In the genomic region with DNA sequence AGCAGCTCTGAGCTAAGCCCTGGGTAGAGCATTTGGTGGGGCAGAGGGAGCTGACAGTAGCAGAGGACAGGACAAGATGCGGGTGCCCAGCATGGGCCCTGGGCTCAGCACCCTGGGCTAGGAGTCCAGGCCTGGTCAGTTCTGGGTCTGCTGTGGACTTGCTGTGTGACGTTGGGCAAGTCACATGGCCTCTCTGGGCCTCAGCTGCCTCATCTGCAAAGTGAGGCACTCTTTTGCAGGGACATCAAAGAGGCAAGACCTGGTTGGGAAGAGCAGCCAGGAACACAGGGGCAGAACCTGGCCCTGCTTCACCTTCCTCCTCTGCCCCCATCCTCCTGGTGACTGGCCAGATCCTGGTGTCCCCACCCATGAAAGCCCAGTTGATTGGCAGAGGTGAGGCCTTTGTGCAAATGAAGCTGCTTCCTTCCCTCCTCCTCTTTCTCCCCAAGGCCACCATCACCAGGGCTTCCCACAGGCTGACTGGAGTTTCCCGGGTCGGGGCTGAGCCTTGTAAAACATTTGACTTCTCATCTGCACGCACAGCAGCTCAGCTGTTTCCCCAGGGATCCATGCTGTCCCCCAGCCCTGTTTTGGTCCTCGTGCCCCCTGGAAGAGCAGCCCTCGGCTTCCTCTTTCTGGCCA, we compare ENCODE assay signal across 18 cellular contexts.
A peak's percentile ranks its signal among the peaks of the same experiment; 100 is the strongest.
DNase-seq lines count a peak whose midpoint lies in the region; ATAC-seq and TF ChIP-seq lines count a peak whose summit lies in the region.
"Had no signal": no experiment of that assay in that cellular context is flagged by ENCODE, and none has a peak within 500 bp of the region (broad histone marks: within the 10 kb centered on the region; RNA-seq: fewer than 3 reads in every experiment).

No MANE protein-coding gene starts in this region.

- no peaks in the 10 kb centered on the region for H3K79me1 ChIP-seq in H9 (ENCODE audit: insufficient read depth, low read depth, low read length, poor library complexity, severe bottlenecking)

- H2BK12ac ChIP-seq in H9 (ENCODE audit: insufficient read length, low read depth, low read length): no peak overlapping the region

- no peaks in the 10 kb centered on the region for H3K23me2 ChIP-seq in H9 (ENCODE audit: insufficient read length, low read depth, low read length, poor library complexity, severe bottlenecking)

- H2AK5ac ChIP-seq in H9 (ENCODE audit: insufficient read length, low read length): no peak overlapping the region

- peak overlapping the region in 9 of 11 experiments; percentile 39 to 79 (median 62); a peak in 19 of 22 replicates for H3K4me2 ChIP-seq in BLaER1 treated with 17β-estradiol and CSF1 and Interleukin-3, amounts not matched to agents 10 nM and 100 nM
- H3K4me2 ChIP-seq in H9 (ENCODE audit: insufficient read depth, insufficient read length, low read length): no peak overlapping the region

- H2BK15ac ChIP-seq in H9 (ENCODE audit: low read depth, low read length): no peak overlapping the region

- H2BK5ac ChIP-seq in H9 (ENCODE audit: insufficient read length, low read length): no peak overlapping the region

- H3K4ac ChIP-seq in H9 (ENCODE audit: low read depth, low read length): no peak overlapping the region

- peaks cover 10 to 71% (median 54%) of the 10 kb centered on the region in 10 experiments for H3K4me1 ChIP-seq in BLaER1 treated with 17β-estradiol and CSF1 and Interleukin-3, amounts not matched to agents 10 nM and 100 nM
- H3K4me1 ChIP-seq in H9 (ENCODE audit: insufficient read depth, low read length): no peaks in the 10 kb centered on the region
- H3K4me1 ChIP-seq: BE2C, colonic mucosa, suprapubic skin had no signal

- no peak for TF ChIP-seq CTCF in H9 (conservative IDR thresholded peaks at IDR 0.05)

- no peak overlapping the region for H3K23ac ChIP-seq in H9 (ENCODE audit: insufficient read length, low read depth, low read length)

- no peaks in the 10 kb centered on the region for H3K9me3 ChIP-seq in BLaER1 treated with 17β-estradiol and CSF1 and Interleukin-3, amounts not matched to agents 10 nM and 100 nM (replicated peaks in 1 of 11)
- no peaks in the 10 kb centered on the region for H3K9me3 ChIP-seq in H9 (ENCODE audit: control insufficient read depth, low read depth, low read length)
- H3K9me3 ChIP-seq: BE2C, colonic mucosa, suprapubic skin had no signal

- H2BK20ac ChIP-seq in H9 (ENCODE audit: low read depth, low read length, poor library complexity, severe bottlenecking): no peak overlapping the region

- CTCF ChIA-PET in activated CD8-positive, alpha-beta memory T cell treated with anti-CD3 and anti-CD28 coated beads, Interleukin-2, amount 10 ng/mL, durations not matched to agents 7 days and 5 days (lab: Charles Lee): no interaction called here

- H4K5ac ChIP-seq in H9 (ENCODE audit: insufficient read length, low read depth, low read length): no peak overlapping the region

- 0 out of 22 replicates have a peak overlapping the region, but pooled peaks of 2 of the 11 experiments have one; percentile 7 to 14 for H3K9ac ChIP-seq in BLaER1 treated with 17β-estradiol and CSF1 and Interleukin-3, amounts not matched to agents 10 nM and 100 nM
- no peak overlapping the region for H3K9ac ChIP-seq in H9 (ENCODE audit: extremely low read depth, insufficient read length, low read length)

- H3K18ac ChIP-seq in H9 (ENCODE audit: insufficient read length, low read depth, low read length): no peak overlapping the region

- no peak overlapping the region for H3K4me3 ChIP-seq in BLaER1 treated with 17β-estradiol and CSF1 and Interleukin-3, amounts not matched to agents 10 nM and 100 nM
- H3K4me3 ChIP-seq: colonic mucosa, suprapubic skin had no signal

- H3K27ac Mint-ChIP-seq in H9: 0 out of 7 replicates have a peak overlapping the region, but pooled peaks of 1 of the 3 experiments have one; percentile 44
- no peak overlapping the region for H3K27ac Mint-ChIP-seq in activated CD8-positive, alpha-beta memory T cell treated with anti-CD3 and anti-CD28 coated beads, Interleukin-2, amount 10 ng/mL, durations not matched to agents 7 days and 5 days
- no peak overlapping the region for H3K27ac Mint-ChIP-seq in stimulated activated memory B cell treated with anti-CD40 and anti-IgM and Interleukin-4, amounts not matched to agents 10 μg/mL and 1 μg/mL and 100 μg/mL, for 72 hours
- H3K27ac Mint-ChIP-seq: activated naive CD4-positive, alpha-beta T cell treated with anti-CD3 and anti-CD28 coated beads, Interleukin-2, amount 10 ng/mL, durations not matched to agents 7 days and 5 days; T-helper 1 cell treated with Interleukin-12 subunit alpha and Interleukin-12 subunit beta and Interleukin-4 antibody, amounts not matched to agents 30 μg/mL and 1 μg/mL, for 36 hours had no signal

- peaks cover 8 to 20% (median 14%) of the 10 kb centered on the region in 11 experiments; a peak in 19 of 22 replicates for H3K27me3 ChIP-seq in BLaER1 treated with 17β-estradiol and CSF1 and Interleukin-3, amounts not matched to agents 10 nM and 100 nM
- no peaks in the 10 kb centered on the region for H3K27me3 ChIP-seq in H9 (ENCODE audit: insufficient read depth, low read length)
- H3K27me3 ChIP-seq: BE2C, colonic mucosa had no signal

- H2AFZ ChIP-seq in H9 (ENCODE audit: low read length): no peak overlapping the region

- H3K4me1 Mint-ChIP-seq in H9: peaks cover 2 to 24% of the 10 kb centered on the region in 2 experiments; a peak in 3 of 4 replicates
- no peaks in the 10 kb centered on the region for H3K4me1 Mint-ChIP-seq in activated CD8-positive, alpha-beta memory T cell treated with anti-CD3 and anti-CD28 coated beads, Interleukin-2, amount 10 ng/mL, durations not matched to agents 7 days and 5 days
- H3K4me1 Mint-ChIP-seq in stimulated activated memory B cell treated with anti-CD40 and anti-IgM and Interleukin-4, amounts not matched to agents 10 μg/mL and 1 μg/mL and 100 μg/mL, for 72 hours: no peaks in the 10 kb centered on the region
- H3K4me1 Mint-ChIP-seq: activated naive CD4-positive, alpha-beta T cell treated with anti-CD3 and anti-CD28 coated beads, Interleukin-2, amount 10 ng/mL, durations not matched to agents 7 days and 5 days had no signal

- no peak overlapping the region for H4K8ac ChIP-seq in H9 (replicated peaks; ENCODE audit: insufficient read length, low read depth, low read length)

- H3K36me3 Mint-ChIP-seq in H9 (ENCODE audit: insufficient read depth in 1 of 3, low read depth in 3 of 3): no peaks in the 10 kb centered on the region
- H3K36me3 Mint-ChIP-seq in activated CD8-positive, alpha-beta memory T cell treated with anti-CD3 and anti-CD28 coated beads, Interleukin-2, amount 10 ng/mL, durations not matched to agents 7 days and 5 days: no peaks in the 10 kb centered on the region
- no peaks in the 10 kb centered on the region for H3K36me3 Mint-ChIP-seq in stimulated activated memory B cell treated with anti-CD40 and anti-IgM and Interleukin-4, amounts not matched to agents 10 μg/mL and 1 μg/mL and 100 μg/mL, for 72 hours
- H3K36me3 Mint-ChIP-seq: activated naive CD4-positive, alpha-beta T cell treated with anti-CD3 and anti-CD28 coated beads, Interleukin-2, amount 10 ng/mL, durations not matched to agents 7 days and 5 days had no signal

- H2BK120ac ChIP-seq in H9 (ENCODE audit: low read depth, low read length, poor library complexity, severe bottlenecking): no peak overlapping the region

- no peaks in the 10 kb centered on the region; the same call in none of the 2 replicates for H3K27me3 Mint-ChIP-seq in H9 (ENCODE audit: low read depth)
- no peaks in the 10 kb centered on the region for H3K27me3 Mint-ChIP-seq in activated CD8-positive, alpha-beta memory T cell treated with anti-CD3 and anti-CD28 coated beads, Interleukin-2, amount 10 ng/mL, durations not matched to agents 7 days and 5 days
- H3K27me3 Mint-ChIP-seq in stimulated activated memory B cell treated with anti-CD40 and anti-IgM and Interleukin-4, amounts not matched to agents 10 μg/mL and 1 μg/mL and 100 μg/mL, for 72 hours: peaks cover 56% of the 10 kb centered on the region

- no peak for ATAC-seq in activated CD8-positive, alpha-beta memory T cell treated with anti-CD3 and anti-CD28 coated beads, Interleukin-2, amount 10 ng/mL, durations not matched to agents 7 days and 5 days
- ATAC-seq in stimulated activated memory B cell treated with anti-CD40 and anti-IgM and Interleukin-4, amounts not matched to agents 10 μg/mL and 1 μg/mL and 100 μg/mL, for 72 hours: no peak
- ATAC-seq: right cardiac atrium had no signal

- H3K36me3 ChIP-seq in BLaER1 treated with 17β-estradiol and CSF1 and Interleukin-3, amounts not matched to agents 10 nM and 100 nM: no peaks in the 10 kb centered on the region
- H3K36me3 ChIP-seq: BE2C, colonic mucosa, suprapubic skin had no signal

- no peaks in the 10 kb centered on the region for H3K79me2 ChIP-seq in H9 (ENCODE audit: insufficient read depth, low read length)

- H3K56ac ChIP-seq in H9 (ENCODE audit: insufficient read length, low read depth, low read length): no peak overlapping the region

- no peak overlapping the region for H3K4me3 Mint-ChIP-seq in H9
- H3K4me3 Mint-ChIP-seq in activated CD8-positive, alpha-beta memory T cell treated with anti-CD3 and anti-CD28 coated beads, Interleukin-2, amount 10 ng/mL, durations not matched to agents 7 days and 5 days: no peak overlapping the region
- H3K4me3 Mint-ChIP-seq in stimulated activated memory B cell treated with anti-CD40 and anti-IgM and Interleukin-4, amounts not matched to agents 10 μg/mL and 1 μg/mL and 100 μg/mL, for 72 hours: no peak overlapping the region
- H3K4me3 Mint-ChIP-seq: activated naive CD4-positive, alpha-beta T cell treated with anti-CD3 and anti-CD28 coated beads, Interleukin-2, amount 10 ng/mL, durations not matched to agents 7 days and 5 days; T-helper 1 cell treated with Interleukin-12 subunit alpha and Interleukin-12 subunit beta and Interleukin-4 antibody, amounts not matched to agents 30 μg/mL and 1 μg/mL, for 36 hours had no signal

- peak overlapping the region; percentile 22; the same call in 1 of the 2 replicates for H3K14ac ChIP-seq in H9 (ENCODE audit: insufficient read depth, low read length)

- no CpG with 5 or more reads among the region's 7 CpGs for WGBS in H9 (ENCODE audit: extremely low coverage, insufficient read length, low lambda C conversion rate)

- H3K27ac ChIP-seq in BLaER1 treated with 17β-estradiol and CSF1 and Interleukin-3, amounts not matched to agents 10 nM and 100 nM: peak overlapping the region in 1 of 11 experiments; percentile 35; a peak in 1 of 22 replicates
- no peak overlapping the region for H3K27ac ChIP-seq in H9 (ENCODE audit: insufficient read length, low read depth, low read length)
- H3K27ac ChIP-seq: colonic mucosa, suprapubic skin had no signal

- H3K9me3 Mint-ChIP-seq in H9: no peaks in the 10 kb centered on the region; a peak in 2 of 5 replicates
- no peaks in the 10 kb centered on the region for H3K9me3 Mint-ChIP-seq in activated CD8-positive, alpha-beta memory T cell treated with anti-CD3 and anti-CD28 coated beads, Interleukin-2, amount 10 ng/mL, durations not matched to agents 7 days and 5 days (ENCODE audit: low read depth)
- no peaks in the 10 kb centered on the region for H3K9me3 Mint-ChIP-seq in stimulated activated memory B cell treated with anti-CD40 and anti-IgM and Interleukin-4, amounts not matched to agents 10 μg/mL and 1 μg/mL and 100 μg/mL, for 72 hours
- H3K9me3 Mint-ChIP-seq: activated naive CD4-positive, alpha-beta T cell treated with anti-CD3 and anti-CD28 coated beads, Interleukin-2, amount 10 ng/mL, durations not matched to agents 7 days and 5 days; T-helper 1 cell treated with Interleukin-12 subunit alpha and Interleukin-12 subunit beta and Interleukin-4 antibody, amounts not matched to agents 30 μg/mL and 1 μg/mL, for 36 hours had no signal

- H4K91ac ChIP-seq in H9 (ENCODE audit: insufficient read length, low read depth, low read length): no peak overlapping the region

- H4K20me1 ChIP-seq in BLaER1 treated with 17β-estradiol and CSF1 and Interleukin-3, amounts not matched to agents 10 nM and 100 nM: peaks cover 0 to 20% (median 0%) of the 10 kb centered on the region in 11 experiments; a peak in 3 of 22 replicates
- peaks cover 2% of the 10 kb centered on the region for H4K20me1 ChIP-seq in H9 (ENCODE audit: control insufficient read depth, insufficient read depth, insufficient read length)

- DNase-seq in H9 (peak; percentile 71), mesenteric fat pad (ENCODE audit: low spot score) (peak; percentile 67), Kasumi-1 (lab: John Stamatoyannopoulos, UW) (no peak), SHP77 treated with DMSO at 0.1 percent for 48 hours (lab: John Stamatoyannopoulos, UW) (no peak)
- DNase-seq in activated CD8-positive, alpha-beta memory T cell treated with anti-CD3 and anti-CD28 coated beads, Interleukin-2, amount 10 ng/mL, durations not matched to agents 7 days and 5 days: peak; percentile 14
- DNase-seq: activated naive CD4-positive, alpha-beta T cell treated with anti-CD3 and anti-CD28 coated beads, Interleukin-2, amount 10 ng/mL, durations not matched to agents 7 days and 5 days; activated T-cell treated with anti-CD3 and anti-CD28 coated beads for 4 hours; BE2C; colonic mucosa; DMS 273 treated with DMSO at 0.1 percent for 48 hours; erythroblast; mesenchymal stem cell; MV-4-11; right cardiac atrium had no signal

- H3T11ph ChIP-seq in H9 (ENCODE audit: low read length): no peak overlapping the region

Comparison
In these comparisons a context has a peak if more than half of its experiments do, and no peak if none do; other contexts are left out.
1. DNase-seq: peak in H9 (single experiment), activated CD8-positive, alpha-beta memory T cell treated with anti-CD3 and anti-CD28 coated beads, Interleukin-2, amount 10 ng/mL, durations not matched to agents 7 days and 5 days (single experiment) and mesenteric fat pad (single experiment); none in Kasumi-1 (0 of 2) and SHP77 treated with DMSO at 0.1 percent for 48 hours (single experiment).